8 cellular contexts compared by ENCODE assay signal in genomic region chr5:177592010-177592834, GRCh38. TPM values are rescaled to one million over a fixed set of nuclear protein-coding genes. Genes with fewer than 3 reads are reported as not detected.
DNase-seq lines count a peak whose midpoint lies in the region; ATAC-seq and TF ChIP-seq lines count a peak whose summit lies in the region.

TMED9 (plus strand) TSS chr5:177592203; CDS start chr5:177592215, 12 bp downstream.

- H3K27me3 ChIP-seq in DOHH2 (ENCODE audit: control insufficient read depth, low read length) (peaks cover 11% of the 10 kb centered on the region; the same call in 1 of the 2 replicates), SJSA1 (replicated peaks) (peaks cover 33% of the 10 kb centered on the region), stomach (peaks cover 0 to 16% (median 0%) of the 10 kb centered on the region in 3 donors)

- peaks cover 16% of the 10 kb centered on the region for H3K4me1 Mint-ChIP-seq in neural crest cell

- peak within 1 kb of the TSS; percentile 97 for H3K27ac Mint-ChIP-seq in neural crest cell (ENCODE audit: unreplicated experiment)

- 0 out of 2 replicates have a peak, but pooled peaks cover 2% of the 10 kb centered on the region for H4K20me1 ChIP-seq in DOHH2 (ENCODE audit: control insufficient read depth, insufficient read depth, low read depth, low read length)

- peak in 1 of 4 donors; percentile 83 for TF ChIP-seq POLR2A in stomach (IDR thresholded peaks at IDR 0.05)

- TF ChIP-seq CTCF in DOHH2 (IDR thresholded peaks at IDR 0.05; ENCODE audit: low read depth, low read length, poor library complexity, severe bottlenecking) (no peak), foreskin fibroblast (IDR thresholded peaks at IDR 0.05; ENCODE audit: low read depth, low read length) (no peak), neural crest cell (conservative IDR thresholded peaks at IDR 0.05) (no peak), stomach (IDR thresholded peaks at IDR 0.05) (peak in 3 of 7 experiments; percentile 14 to 37 (median 17))

- TF ChIP-seq EP300 in stomach (IDR thresholded peaks at IDR 0.05), result no peak

- H3K4me1 ChIP-seq in DOHH2 (ENCODE audit: control insufficient read depth, low read length), result peaks cover 17% of the 10 kb centered on the region
- H3K4me1 ChIP-seq in SJSA1 (replicated peaks), result peaks cover 6% of the 10 kb centered on the region; the same call in 1 of the 2 replicates
- peaks cover 11 to 26% (median 23%) of the 10 kb centered on the region in 4 donors for H3K4me1 ChIP-seq in stomach

- peaks cover 3% of the 10 kb centered on the region; the same call in 1 of the 2 replicates for H3F3A ChIP-seq in DOHH2 (ENCODE audit: control insufficient read depth, insufficient read depth)

- peak within 1 kb of the TSS; percentile 61 for H3K4me2 ChIP-seq in DOHH2 (ENCODE audit: low read length)

- peak within 1 kb of the TSS; percentile 95 for H3K4me3 Mint-ChIP-seq in neural crest cell

- ATAC-seq in GM21619 (IDR thresholded peaks at IDR 0.05; ENCODE audit: unreplicated experiment), result peak; percentile 92

- intact Hi-C loops in stomach (cut with DNase I; ENCODE audit: low total_unique reads), result no loop called here

- DNase-seq in KBM-7, result peak; percentile 87
- DNase-seq in SJSA1 (ENCODE audit: low read depth in 1 of 2, low spot score in 2 of 2), result peak; percentile 68 to 81
- peak; percentile 78 for DNase-seq in activated gamma-delta T cell treated with anti-CD3 and anti-CD28 coated beads, Interleukin-2, amount 50 U/mL, for 16 hours (ENCODE audit: low read depth)
- peak; percentile 75 to 93 for DNase-seq in foreskin fibroblast
- DNase-seq in neural crest cell (ENCODE audit: low read depth, low spot score), result peak; percentile 73
- DNase-seq in stomach, result peak; percentile 91

- in situ Hi-C loops in KBM-7 (cut with MboI; ENCODE audit: low pct_unique_long_range_greater_than_20kb, low sequenced_read_pairs), result no loop called here

- no peaks in the 10 kb centered on the region for H3K9me3 Mint-ChIP-seq in neural crest cell

- 0 to 1% (median 0%) methylated on average over 42 to 71 of the region's 71 CpGs for WGBS in stomach, 5 donors

- peak within 1 kb of the TSS; percentile 69 for H3K27ac ChIP-seq in DOHH2 (ENCODE audit: low read depth, low read length)
- H3K27ac ChIP-seq in SJSA1, result no peak within 1 kb of the TSS; the same call in 1 of the 2 replicates
- H3K27ac ChIP-seq in stomach, result peak within 1 kb of the TSS; percentile 87 to 93 (median 89)

- H3K36me3 ChIP-seq in DOHH2 (ENCODE audit: control insufficient read depth, low read length) (peaks cover 46% of the 10 kb centered on the region), SJSA1 (peaks cover 46% of the 10 kb centered on the region), stomach (peaks cover 34 to 39% (median 36%) of the 10 kb centered on the region in 4 donors)

- no peaks in the 10 kb centered on the region for H3K9me3 ChIP-seq in DOHH2 (ENCODE audit: control insufficient read depth, insufficient read depth, low read length)
- no peaks in the 10 kb centered on the region for H3K9me3 ChIP-seq in SJSA1 (replicated peaks)
- H3K9me3 ChIP-seq in stomach, result no peaks in the 10 kb centered on the region

- H3K79me2 ChIP-seq in DOHH2 (ENCODE audit: control insufficient read depth, low read length), result peaks cover 24% of the 10 kb centered on the region

- no peaks in the 10 kb centered on the region for H3K9me2 ChIP-seq in DOHH2 (replicated peaks; ENCODE audit: control insufficient read depth, low read length)

- H3K36me3 Mint-ChIP-seq in neural crest cell (ENCODE audit: low read depth), result peaks cover 3% of the 10 kb centered on the region

- H3K4me3 ChIP-seq in DOHH2 (ENCODE audit: low read length) (peak within 1 kb of the TSS; percentile 89), SJSA1 (peak within 1 kb of the TSS; percentile 68), foreskin fibroblast (ENCODE audit: low read depth in 1 of 2, low read length in 2 of 2) (peak within 1 kb of the TSS; percentile 97), stomach (peak within 1 kb of the TSS; percentile 90 to 98 (median 96))

- peaks cover 45% of the 10 kb centered on the region for H3K27me3 Mint-ChIP-seq in neural crest cell (ENCODE audit: low read depth)

RNA-seq across cellular contexts. Expression of gene TMED9, which starts in this region (rescaled TPM):
- total RNA-seq in SJSA1 (2014; rRNA removed; shearing (Covaris generic)), result 141 and 148 TPM in 2 replicates
- 108 and 113 TPM in 2 replicates for total RNA-seq in neural crest cell
- total RNA-seq in stomach, result 100 to 1,000 TPM in 1 of 5 donors, 10 to 100 TPM in 3, 1 to 10 TPM in 1; 9.3 to 107 (median 85.3) TPM
- 100 to 1,000 TPM in 1 of 3 donors, 10 to 100 TPM in 2; 39.9 to 115 (median 99.8) TPM for polyA plus RNA-seq in stomach
